Comparison of ENCODE assay signal across 1 cellular context in genomic region chr7:45335024-45335423, GRCh38.
A peak's percentile ranks its signal among the peaks of the same experiment; 100 is the strongest.
TF ChIP-seq lines count a peak whose summit lies in the region.
"Not testable (repeated sequence)": the region's sequence is repeated elsewhere in the genome, so short reads cannot be mapped to it uniquely, and the experiment has no call there.

No MANE protein-coding gene starts in this region.

TF ChIP-seq in HepG2, 621 proteins besides CTCF, POLR2A, EP300 and RAD21 (continued from another document):
- 0 out of 2 replicates have a peak, but pooled peaks have one; percentile 40 for TF ChIP-seq ZNF503 (CRISPR knock-in tag; IDR thresholded peaks at IDR 0.05)
- TF ChIP-seq TARDBP (CRISPR knock-in tag; IDR thresholded peaks at IDR 0.05): peak; percentile 48; the same call in 1 of the 2 replicates
- peak; percentile 47; the same call in 1 of the 2 replicates for TF ChIP-seq FOXA1 (IDR thresholded peaks at IDR 0.05)
- TF ChIP-seq FOXA1 (CRISPR knock-in tag; IDR thresholded peaks at IDR 0.05): peak; percentile 59
- not testable (repeated sequence) for TF ChIP-seq CREB1 (IDR thresholded peaks at IDR 0.05); SOX6 (IDR thresholded peaks at IDR 0.05); FOXP1 (IDR thresholded peaks at IDR 0.05); SOX13 (IDR thresholded peaks at IDR 0.05); CREM (CRISPR knock-in tag; IDR thresholded peaks at IDR 0.05)
- 0 out of 2 replicates have a peak, but pooled peaks have one; percentile 13 for TF ChIP-seq CREB1 (CRISPR knock-in tag; IDR thresholded peaks at IDR 0.05)
- TF ChIP-seq, protein P1, sequence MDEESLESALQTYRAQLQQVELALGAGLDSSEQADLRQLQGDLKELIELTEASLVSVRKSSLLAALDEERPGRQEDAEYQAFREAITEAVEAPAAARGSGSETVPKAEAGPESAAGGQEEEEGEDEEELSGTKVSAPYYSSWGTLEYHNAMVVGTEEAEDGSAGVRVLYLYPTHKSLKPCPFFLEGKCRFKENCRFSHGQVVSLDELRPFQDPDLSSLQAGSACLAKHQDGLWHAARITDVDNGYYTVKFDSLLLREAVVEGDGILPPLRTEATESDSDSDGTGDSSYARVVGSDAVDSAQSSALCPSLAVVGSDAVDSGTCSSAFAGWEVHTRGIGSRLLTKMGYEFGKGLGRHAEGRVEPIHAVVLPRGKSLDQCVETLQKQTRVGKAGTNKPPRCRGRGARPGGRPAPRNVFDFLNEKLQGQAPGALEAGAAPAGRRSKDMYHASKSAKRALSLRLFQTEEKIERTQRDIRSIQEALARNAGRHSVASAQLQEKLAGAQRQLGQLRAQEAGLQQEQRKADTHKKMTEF (CRISPR knock-in tag; IDR thresholded peaks at IDR 0.05): peak; percentile 29; the same call in 1 of the 2 replicates
- TF ChIP-seq BCL6 (CRISPR knock-in tag; IDR thresholded peaks at IDR 0.05): peak; percentile 32; the same call in 1 of the 2 replicates
- peak; percentile 84 for TF ChIP-seq SOX6 (CRISPR knock-in tag; IDR thresholded peaks at IDR 0.05)
- TF ChIP-seq ARID5B (CRISPR knock-in tag; IDR thresholded peaks at IDR 0.05): peak; percentile 70
- TF ChIP-seq KAT8 (CRISPR knock-in tag; IDR thresholded peaks at IDR 0.05): 0 out of 2 replicates have a peak, but pooled peaks have one; percentile 21
- peak; percentile 49; the same call in 1 of the 2 replicates for TF ChIP-seq GFI1 (CRISPR knock-in tag; IDR thresholded peaks at IDR 0.05; ENCODE audit: borderline replicate concordance)
- peak; percentile 69; the same call in 1 of the 2 replicates for TF ChIP-seq SOX5 (CRISPR knock-in tag; IDR thresholded peaks at IDR 0.05; ENCODE audit: borderline replicate concordance)
- TF ChIP-seq, protein P2, sequence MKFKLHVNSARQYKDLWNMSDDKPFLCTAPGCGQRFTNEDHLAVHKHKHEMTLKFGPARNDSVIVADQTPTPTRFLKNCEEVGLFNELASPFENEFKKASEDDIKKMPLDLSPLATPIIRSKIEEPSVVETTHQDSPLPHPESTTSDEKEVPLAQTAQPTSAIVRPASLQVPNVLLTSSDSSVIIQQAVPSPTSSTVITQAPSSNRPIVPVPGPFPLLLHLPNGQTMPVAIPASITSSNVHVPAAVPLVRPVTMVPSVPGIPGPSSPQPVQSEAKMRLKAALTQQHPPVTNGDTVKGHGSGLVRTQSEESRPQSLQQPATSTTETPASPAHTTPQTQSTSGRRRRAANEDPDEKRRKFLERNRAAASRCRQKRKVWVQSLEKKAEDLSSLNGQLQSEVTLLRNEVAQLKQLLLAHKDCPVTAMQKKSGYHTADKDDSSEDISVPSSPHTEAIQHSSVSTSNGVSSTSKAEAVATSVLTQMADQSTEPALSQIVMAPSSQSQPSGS (CRISPR knock-in tag; IDR thresholded peaks at IDR 0.05): 0 out of 2 replicates have a peak, but pooled peaks have one; percentile 26
- peak; percentile 78 for TF ChIP-seq CEBPG (CRISPR knock-in tag; IDR thresholded peaks at IDR 0.05)
- 0 out of 4 replicates have a peak, but pooled peaks of 1 of the 2 experiments have one; percentile 44 for TF ChIP-seq KLF16 (CRISPR knock-in tag; IDR thresholded peaks at IDR 0.05)
- peak; percentile 42; the same call in 1 of the 2 replicates for TF ChIP-seq NCOA2 (CRISPR knock-in tag; IDR thresholded peaks at IDR 0.05)
- TF ChIP-seq HNF4A (CRISPR knock-in tag; IDR thresholded peaks at IDR 0.05): peak; percentile 49
- TF ChIP-seq THAP11 (CRISPR knock-in tag; IDR thresholded peaks at IDR 0.05): 0 out of 2 replicates have a peak, but pooled peaks have one; percentile 30
- peak; percentile 80 for TF ChIP-seq FOXA3 (CRISPR knock-in tag; IDR thresholded peaks at IDR 0.05)
- TF ChIP-seq FOXP1 (CRISPR knock-in tag; IDR thresholded peaks at IDR 0.05): peak; percentile 26; the same call in 1 of the 2 replicates
- TF ChIP-seq TCF7 (IDR thresholded peaks at IDR 0.05; ENCODE audit: low read depth): peak; percentile 84
- TF ChIP-seq FOXJ3 (CRISPR knock-in tag; IDR thresholded peaks at IDR 0.05; ENCODE audit: borderline replicate concordance): 0 out of 2 replicates have a peak, but pooled peaks have one; percentile 26
- peak; percentile 86 for TF ChIP-seq GATAD2A (CRISPR knock-in tag; IDR thresholded peaks at IDR 0.05)
- 0 out of 2 replicates have a peak, but pooled peaks have one; percentile 39 for TF ChIP-seq POGK (CRISPR knock-in tag; conservative IDR thresholded peaks at IDR 0.05)
- TF ChIP-seq, protein P3, sequence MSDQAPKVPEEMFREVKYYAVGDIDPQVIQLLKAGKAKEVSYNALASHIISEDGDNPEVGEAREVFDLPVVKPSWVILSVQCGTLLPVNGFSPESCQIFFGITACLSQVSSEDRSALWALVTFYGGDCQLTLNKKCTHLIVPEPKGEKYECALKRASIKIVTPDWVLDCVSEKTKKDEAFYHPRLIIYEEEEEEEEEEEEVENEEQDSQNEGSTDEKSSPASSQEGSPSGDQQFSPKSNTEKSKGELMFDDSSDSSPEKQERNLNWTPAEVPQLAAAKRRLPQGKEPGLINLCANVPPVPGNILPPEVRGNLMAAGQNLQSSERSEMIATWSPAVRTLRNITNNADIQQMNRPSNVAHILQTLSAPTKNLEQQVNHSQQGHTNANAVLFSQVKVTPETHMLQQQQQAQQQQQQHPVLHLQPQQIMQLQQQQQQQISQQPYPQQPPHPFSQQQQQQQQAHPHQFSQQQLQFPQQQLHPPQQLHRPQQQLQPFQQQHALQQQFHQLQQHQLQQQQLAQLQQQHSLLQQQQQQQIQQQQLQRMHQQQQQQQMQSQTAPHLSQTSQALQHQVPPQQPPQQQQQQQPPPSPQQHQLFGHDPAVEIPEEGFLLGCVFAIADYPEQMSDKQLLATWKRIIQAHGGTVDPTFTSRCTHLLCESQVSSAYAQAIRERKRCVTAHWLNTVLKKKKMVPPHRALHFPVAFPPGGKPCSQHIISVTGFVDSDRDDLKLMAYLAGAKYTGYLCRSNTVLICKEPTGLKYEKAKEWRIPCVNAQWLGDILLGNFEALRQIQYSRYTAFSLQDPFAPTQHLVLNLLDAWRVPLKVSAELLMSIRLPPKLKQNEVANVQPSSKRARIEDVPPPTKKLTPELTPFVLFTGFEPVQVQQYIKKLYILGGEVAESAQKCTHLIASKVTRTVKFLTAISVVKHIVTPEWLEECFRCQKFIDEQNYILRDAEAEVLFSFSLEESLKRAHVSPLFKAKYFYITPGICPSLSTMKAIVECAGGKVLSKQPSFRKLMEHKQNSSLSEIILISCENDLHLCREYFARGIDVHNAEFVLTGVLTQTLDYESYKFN (CRISPR knock-in tag; conservative IDR thresholded peaks at IDR 0.05): peak; percentile 37; the same call in 1 of the 2 replicates
- TF ChIP-seq RXRB (CRISPR knock-in tag; IDR thresholded peaks at IDR 0.05; ENCODE audit: borderline replicate concordance): 0 out of 2 replicates have a peak, but pooled peaks have one; percentile 24
- TF ChIP-seq MIXL1 (CRISPR knock-in tag; IDR thresholded peaks at IDR 0.05): peak; percentile 45; the same call in 1 of the 2 replicates
- TF ChIP-seq ONECUT2 (CRISPR knock-in tag; IDR thresholded peaks at IDR 0.05): peak; percentile 81
- TF ChIP-seq LCORL (IDR thresholded peaks at IDR 0.05): peak; percentile 46; the same call in 1 of the 2 replicates
- TF ChIP-seq LCORL (CRISPR knock-in tag; IDR thresholded peaks at IDR 0.05): 0 out of 2 replicates have a peak, but pooled peaks have one; percentile 16
- peak in 1 of 2 experiments; percentile 81; a peak in 2 of 4 replicates for TF ChIP-seq SOX13 (CRISPR knock-in tag; conservative IDR thresholded peaks at IDR 0.05 in 1 of 2, IDR thresholded peaks at IDR 0.05 in 1 of 2)
- TF ChIP-seq ZNF710 (CRISPR knock-in tag; IDR thresholded peaks at IDR 0.05; ENCODE audit: borderline replicate concordance): peak; percentile 72; the same call in 1 of the 2 replicates
- TF ChIP-seq CREM (IDR thresholded peaks at IDR 0.05): peak; percentile 23; the same call in 1 of the 2 replicates
